In the genomic region with DNA sequence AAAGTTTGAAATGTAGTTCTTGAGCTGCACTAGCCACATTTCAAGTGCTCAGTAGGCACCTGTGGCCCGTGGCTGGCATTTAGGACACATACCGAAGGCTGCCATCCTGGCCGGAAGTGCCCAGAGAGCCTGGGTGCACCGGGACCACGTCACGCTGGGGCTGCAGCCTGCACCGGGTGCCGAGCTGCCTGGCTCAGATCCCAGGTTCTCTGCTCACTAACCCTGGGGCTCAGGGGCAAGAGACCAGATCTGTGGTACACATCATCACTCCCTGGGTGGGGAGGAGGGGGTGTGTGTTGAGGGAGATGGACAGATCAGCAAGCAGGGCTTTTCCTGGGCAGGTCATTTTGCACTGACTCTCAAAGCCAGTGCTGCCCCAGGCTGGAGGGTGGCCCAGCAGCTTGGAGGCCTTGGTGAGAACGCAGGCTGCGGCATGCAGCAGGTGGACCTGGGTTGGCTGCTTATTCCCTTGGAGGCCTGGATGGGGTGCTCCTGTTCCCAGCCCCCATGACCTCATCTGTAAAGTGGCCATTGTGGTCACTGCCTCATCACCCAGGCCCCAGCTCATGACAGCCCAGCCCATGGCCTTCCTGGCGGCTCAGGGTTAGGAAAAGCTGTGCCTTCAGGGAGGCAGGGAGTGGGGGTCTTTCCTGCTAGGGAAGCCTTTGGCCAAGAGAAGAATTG, we compare ENCODE assay signal across 1 cellular context.
TF ChIP-seq lines count a peak whose summit lies in the region.

No MANE protein-coding gene starts in this region.

TF ChIP-seq in SK-N-SH treated with all-trans-retinoic acid at 6 μM for 48 hours, 23 proteins besides CTCF, POLR2A, EP300 and RAD21 (continued from another document):
- TF ChIP-seq CSDC2 (CRISPR knock-in tag; IDR thresholded peaks at IDR 0.05) (no peak), TCF4 (CRISPR knock-in tag; IDR thresholded peaks at IDR 0.05; ENCODE audit: borderline replicate concordance) (no peak), SNAI2 (CRISPR knock-in tag; IDR thresholded peaks at IDR 0.05) (no peak), TOX (CRISPR knock-in tag; IDR thresholded peaks at IDR 0.05; ENCODE audit: borderline replicate concordance) (no peak), ARNTL (CRISPR knock-in tag; IDR thresholded peaks at IDR 0.05; ENCODE audit: borderline replicate concordance, low read depth) (no peak), ZFP30 (CRISPR knock-in tag; IDR thresholded peaks at IDR 0.05) (no peak), ZNF8 (CRISPR knock-in tag; IDR thresholded peaks at IDR 0.05) (no peak), ESRRG (CRISPR knock-in tag; IDR thresholded peaks at IDR 0.05) (no peak)
TF ChIP-seq in SK-N-SH treated with all-trans-retinoic acid at 6 μM for 48 hours: peak in this region for 0.
